In genomic region chr13:72643339-72643989, GRCh38 we compare ENCODE assay signal across 8 cellular contexts.
DNase-seq lines count a peak whose midpoint lies in the region; ATAC-seq and TF ChIP-seq lines count a peak whose summit lies in the region.

No MANE protein-coding gene starts in this region.

- peak; percentile 83 for TF ChIP-seq CTCF in HFF-Myc (IDR thresholded peaks at IDR 0.05; ENCODE audit: low read depth, low read length, missing control alignments)

- no peak overlapping the region for H3K27ac ChIP-seq in right cardiac atrium (ENCODE audit: low read length)

- no peaks in the 10 kb centered on the region for H3K4me1 ChIP-seq in right cardiac atrium (ENCODE audit: control insufficient read depth, insufficient read depth, low read length)

- DNase-seq in NCI-H146 (lab: John Stamatoyannopoulos, UW) (peak; percentile 12), NCI-H146 treated with DMSO at 0.1 percent for 48 hours (lab: John Stamatoyannopoulos, UW; ENCODE audit: unreplicated experiment) (no peak), HFF-Myc (ENCODE audit: extremely low read depth, low read depth) (peak; percentile 12), OCI-M1 (lab: John Stamatoyannopoulos, UW) (peak; percentile 80), right cardiac atrium (peak; percentile 16 to 75 (median 47)), 8988T (no peak)
- peak; percentile 3 for DNase-seq in activated gamma-delta T cell treated with anti-CD3 and anti-CD28 coated beads, Interleukin-2, amount 50 U/mL, for 16 hours (ENCODE audit: low read depth)
- DNase-seq in stimulated activated CD4-positive, alpha-beta T cell treated with anti-CD3 and anti-CD28 coated beads, Interleukin-2, amount 100 ng/mL, for 4 hours (ENCODE audit: low read depth): peak; percentile 22

- intact Hi-C loops in right cardiac atrium (cut with DNase I): no loop called here

- 53% methylated on average over 3 of the region's 3 CpGs for WGBS in right cardiac atrium

- H3K9me3 ChIP-seq in right cardiac atrium (ENCODE audit: control insufficient read depth, low read length): no peaks in the 10 kb centered on the region

- H3K27me3 ChIP-seq in right cardiac atrium (ENCODE audit: control insufficient read depth, insufficient read depth): no peaks in the 10 kb centered on the region

- no peak overlapping the region for H3K4me3 ChIP-seq in HFF-Myc (replicated peaks; ENCODE audit: low read depth, low read length)
- H3K4me3 ChIP-seq in right cardiac atrium (ENCODE audit: low read length): no peak overlapping the region

- no peak for ATAC-seq in right cardiac atrium

Comparison
In these comparisons a context has a peak if more than half of its experiments do, and no peak if none do; other contexts are left out.
1. DNase-seq: peak in NCI-H146 (single experiment), HFF-Myc (single experiment), OCI-M1 (single experiment), activated gamma-delta T cell treated with anti-CD3 and anti-CD28 coated beads, Interleukin-2, amount 50 U/mL, for 16 hours (single experiment), right cardiac atrium (3 of 3) and stimulated activated CD4-positive, alpha-beta T cell treated with anti-CD3 and anti-CD28 coated beads, Interleukin-2, amount 100 ng/mL, for 4 hours (single experiment); none in NCI-H146 treated with DMSO at 0.1 percent for 48 hours (single experiment) and 8988T (single experiment).